Comparison of ENCODE assay signal across 9 cellular contexts in genomic region chr7:29955799-29956476, GRCh38. TPM values are rescaled to one million over a fixed set of nuclear protein-coding genes. Genes with fewer than 3 reads are reported as not detected.
A peak's percentile ranks its signal among the peaks of the same experiment; 100 is the strongest.
DNase-seq lines count a peak whose midpoint lies in the region; ATAC-seq and TF ChIP-seq lines count a peak whose summit lies in the region.
"Had no signal": no experiment of that assay in that cellular context is flagged by ENCODE, and none has a peak within 500 bp of the region (broad histone marks: within the 10 kb centered on the region; RNA-seq: fewer than 3 reads in every experiment).

No MANE protein-coding gene starts in this region.

- no peaks in the 10 kb centered on the region for H3K4me1 ChIP-seq in SJCRH30

- no peaks in the 10 kb centered on the region for H3K27me3 ChIP-seq in SJCRH30

- no TSS peak for BruUV-seq in Calu3 (replicated peaks; lab: Mats Ljungman, UMichigan)

- H3K27ac Mint-ChIP-seq in activated CD4-positive, alpha-beta memory T cell treated with anti-CD3 and anti-CD28 coated beads, Interleukin-2, amount 10 ng/mL, durations not matched to agents 7 days and 5 days, result peak overlapping the region; percentile 62
- no peak overlapping the region for H3K27ac Mint-ChIP-seq in Calu3 (ENCODE audit: unreplicated experiment)

- no peak overlapping the region for H3K4me3 Mint-ChIP-seq in activated CD4-positive, alpha-beta memory T cell treated with anti-CD3 and anti-CD28 coated beads, Interleukin-2, amount 10 ng/mL, durations not matched to agents 7 days and 5 days
- H3K4me3 Mint-ChIP-seq in Calu3 (ENCODE audit: low read depth, unreplicated experiment), result no peak overlapping the region

- POLR2A ChIA-PET in activated CD4-positive, alpha-beta memory T cell treated with anti-CD3 and anti-CD28 coated beads, Interleukin-2, amount 10 ng/mL, durations not matched to agents 7 days and 5 days (lab: Charles Lee), result interaction anchor here (1.2 kb wide), 1 partner anchor 71 kb away, joined by 3 read pairs; the partner anchor contains the start of gene FKBP14

- peaks cover 3% of the 10 kb centered on the region for H3K36me3 Mint-ChIP-seq in activated CD4-positive, alpha-beta memory T cell treated with anti-CD3 and anti-CD28 coated beads, Interleukin-2, amount 10 ng/mL, durations not matched to agents 7 days and 5 days (ENCODE audit: low read depth)
- H3K36me3 Mint-ChIP-seq in Calu3 (ENCODE audit: insufficient read depth, unreplicated experiment), result peaks cover 45% of the 10 kb centered on the region

- CTCF ChIA-PET in activated CD4-positive, alpha-beta memory T cell treated with anti-CD3 and anti-CD28 coated beads, Interleukin-2, amount 10 ng/mL, durations not matched to agents 7 days and 5 days (lab: Charles Lee), result interaction anchor here (0.5 to 1.3 kb wide), 3 partner anchors 22 to 339 kb away, joined by 3 to 10 read pairs (median 3); no protein-coding TSS in a partner anchor
- CTCF ChIA-PET in Calu3 (lab: Charles Lee), result no interaction called here

- 0 out of 2 replicates have a peak, but pooled peaks cover 3% of the 10 kb centered on the region for H3K9me3 ChIP-seq in SJCRH30 (replicated peaks)

- H3K4me1 Mint-ChIP-seq in activated CD4-positive, alpha-beta memory T cell treated with anti-CD3 and anti-CD28 coated beads, Interleukin-2, amount 10 ng/mL, durations not matched to agents 7 days and 5 days, result peaks cover 22% of the 10 kb centered on the region
- H3K4me1 Mint-ChIP-seq in Calu3 (ENCODE audit: low read depth, unreplicated experiment), result no peaks in the 10 kb centered on the region

- H3K27me3 Mint-ChIP-seq in activated CD4-positive, alpha-beta memory T cell treated with anti-CD3 and anti-CD28 coated beads, Interleukin-2, amount 10 ng/mL, durations not matched to agents 7 days and 5 days, result peaks cover 5% of the 10 kb centered on the region
- H3K27me3 Mint-ChIP-seq in Calu3 (ENCODE audit: unreplicated experiment), result no peaks in the 10 kb centered on the region

- DNase-seq in AML-193 (lab: John Stamatoyannopoulos, UW), result peak; percentile 45 to 74
- peak; percentile 45 for DNase-seq in activated CD4-positive, alpha-beta memory T cell treated with anti-CD3 and anti-CD28 coated beads, Interleukin-2, amount 10 ng/mL, durations not matched to agents 7 days and 5 days
- DNase-seq in Calu3, result no peak
- no peak for DNase-seq in SJCRH30
- no peak for DNase-seq in foreskin melanocyte
- DNase-seq in retina, result no peak
- DNase-seq: kidney had no signal

- H3K36me3 ChIP-seq in SJCRH30, result peaks cover 78% of the 10 kb centered on the region

- H3K27ac ChIP-seq in SJCRH30, result no peak overlapping the region

- H3K4me3 ChIP-seq in SJCRH30, result no peak overlapping the region

- no peak for TF ChIP-seq CTCF in Calu3 (IDR thresholded peaks at IDR 0.05; ENCODE audit: unreplicated experiment)

- ATAC-seq in GM19035 (IDR thresholded peaks at IDR 0.05; ENCODE audit: unreplicated experiment) (peak; percentile 75), HG03175 (IDR thresholded peaks at IDR 0.05; ENCODE audit: unreplicated experiment) (peak; percentile 72)

- intact Hi-C loops in Calu3 (cut with micrococcal nuclease; ENCODE audit: unreplicated experiment), result no loop called here

- peaks cover 3% of the 10 kb centered on the region for H3K9me3 Mint-ChIP-seq in activated CD4-positive, alpha-beta memory T cell treated with anti-CD3 and anti-CD28 coated beads, Interleukin-2, amount 10 ng/mL, durations not matched to agents 7 days and 5 days
- no peaks in the 10 kb centered on the region for H3K9me3 Mint-ChIP-seq in Calu3 (ENCODE audit: low read depth, unreplicated experiment)

RNA-seq across cellular contexts. Expression of gene SCRN1, which starts 33.7 kb away (rescaled TPM):
- 1 to 10 TPM; 2.0 to 2.5 TPM for total RNA-seq in activated CD4-positive, alpha-beta memory T cell treated with anti-CD3 and anti-CD28 coated beads, Interleukin-2, amount 10 ng/mL, durations not matched to agents 7 days and 5 days
- total RNA-seq in Calu3 (2022), result 116 and 130 TPM in 2 replicates
- total RNA-seq in SJCRH30 (2014; rRNA removed; shearing (Covaris generic)), result 162 and 171 TPM in 2 replicates

Comparison
In these comparisons a context has a peak if more than half of its experiments do, and no peak if none do; other contexts are left out.
1. DNase-seq: peak in AML-193 (2 of 2) and activated CD4-positive, alpha-beta memory T cell treated with anti-CD3 and anti-CD28 coated beads, Interleukin-2, amount 10 ng/mL, durations not matched to agents 7 days and 5 days (single experiment); none in Calu3 (single experiment), SJCRH30 (0 of 2), foreskin melanocyte (single experiment) and retina (single experiment).
2. RNA of gene SCRN1, which starts 33.7 kb away (total RNA-seq): 162 to 171 TPM in SJCRH30 and 116 to 130 TPM in Calu3; 2.0 to 2.5 TPM in activated CD4-positive, alpha-beta memory T cell treated with anti-CD3 and anti-CD28 coated beads, Interleukin-2, amount 10 ng/mL, durations not matched to agents 7 days and 5 days; every median in the first group is over 10 times any median in the second.